10 cellular contexts compared by ENCODE assay signal in genomic region chr5:115243412-115243811, GRCh38. TPM values are rescaled to one million over a fixed set of nuclear protein-coding genes. Genes with fewer than 3 reads are reported as not detected.
DNase-seq lines count a peak whose midpoint lies in the region; ATAC-seq and TF ChIP-seq lines count a peak whose summit lies in the region.
"Had no signal": no experiment of that assay in that cellular context is flagged by ENCODE, and none has a peak within 500 bp of the region (broad histone marks: within the 10 kb centered on the region; RNA-seq: fewer than 3 reads in every experiment).

No MANE protein-coding gene starts in this region.

- H3K4me1 ChIP-seq in breast epithelium: no peaks in the 10 kb centered on the region
- peaks cover 25% of the 10 kb centered on the region for H3K4me1 ChIP-seq in body of pancreas
- H3K4me1 ChIP-seq in mesendoderm (ENCODE audit: control insufficient read depth, low read depth, low read length): no peaks in the 10 kb centered on the region

- CTCF ChIA-PET in MCF 10A (lab: Yijun Ruan, JAX): interaction anchor here (0.5 to 6.7 kb wide), 5 partner anchors 142 to 427 kb away, joined by 4 to 50 read pairs (median 4); no protein-coding TSS in a partner anchor

- no peak overlapping the region for H4K5ac ChIP-seq in mesendoderm (ENCODE audit: low read length)

- H2BK120ac ChIP-seq in mesendoderm (ENCODE audit: low read depth, low read length): no peak overlapping the region

- H2AK5ac ChIP-seq in mesendoderm (ENCODE audit: low read length): no peak overlapping the region

- BruUV-seq in MCF 10A (replicated peaks; lab: Mats Ljungman, UMichigan): no TSS peak

- intact Hi-C loops in MCF 10A (cut with micrococcal nuclease): no loop called here
- intact Hi-C loops in breast epithelium (cut with DNase I; ENCODE audit: low total_unique reads): no loop called here
- intact Hi-C loops in body of pancreas (cut with DNase I): loop anchor here (10.0 kb wide), 1 partner anchor 149 kb away; no protein-coding TSS in a partner anchor

- no peak overlapping the region for H3K4me3 Mint-ChIP-seq in MCF 10A (ENCODE audit: unreplicated experiment)
- H3K4me3 Mint-ChIP-seq in type B pancreatic cell: no peak overlapping the region

- H3K9me3 Mint-ChIP-seq in MCF 10A (ENCODE audit: unreplicated experiment): no peaks in the 10 kb centered on the region
- no peaks in the 10 kb centered on the region for H3K9me3 Mint-ChIP-seq in type B pancreatic cell

- peak; percentile 51 for ATAC-seq in HG03097 (IDR thresholded peaks at IDR 0.05; ENCODE audit: low FRiP score, unreplicated experiment)
- ATAC-seq in body of pancreas: peak; percentile 45

- no peak overlapping the region for H4K8ac ChIP-seq in mesendoderm (ENCODE audit: low read depth, low read length)

- H2BK5ac ChIP-seq in mesendoderm (ENCODE audit: low read length): no peak overlapping the region

- H3K23ac ChIP-seq in mesendoderm (ENCODE audit: low read length): no peak overlapping the region

- no peak overlapping the region for H3K18ac ChIP-seq in mesendoderm (ENCODE audit: low read length)

- no peak overlapping the region for H2BK15ac ChIP-seq in mesendoderm (replicated peaks; ENCODE audit: low read depth)

- H3K4me3 ChIP-seq in breast epithelium (no peak overlapping the region), body of pancreas (no peak overlapping the region), mesendoderm (ENCODE audit: low read length) (no peak overlapping the region)

- no peak overlapping the region for H3K9ac ChIP-seq in mesendoderm (ENCODE audit: low read length)
- H3K9ac ChIP-seq: KMS-11 had no signal

- no peaks in the 10 kb centered on the region for H3K36me3 ChIP-seq in breast epithelium
- H3K36me3 ChIP-seq in body of pancreas (replicated peaks in 1 of 2; ENCODE audit: insufficient read depth in 1 of 2, low read depth in 2 of 2): peaks cover 0 to 4% of the 10 kb centered on the region in 2 donors
- H3K36me3 ChIP-seq in mesendoderm (ENCODE audit: control insufficient read depth, insufficient read depth, low read length): no peaks in the 10 kb centered on the region

- H3K36me3 Mint-ChIP-seq in MCF 10A (ENCODE audit: insufficient read depth, unreplicated experiment): peaks cover 19% of the 10 kb centered on the region
- H3K36me3 Mint-ChIP-seq in type B pancreatic cell: peaks cover 11% of the 10 kb centered on the region

- H3K27me3 ChIP-seq in breast epithelium (no peaks in the 10 kb centered on the region), body of pancreas (no peaks in the 10 kb centered on the region), mesendoderm (ENCODE audit: insufficient read depth, low read length, poor library complexity) (no peaks in the 10 kb centered on the region)

- POLR2A ChIA-PET in MCF 10A (lab: Yijun Ruan, JAX): no interaction called here

- H3K27me3 Mint-ChIP-seq in MCF 10A (ENCODE audit: insufficient read depth, unreplicated experiment) (no peaks in the 10 kb centered on the region), type B pancreatic cell (no peaks in the 10 kb centered on the region)

- H3K9me3 ChIP-seq in breast epithelium (no peaks in the 10 kb centered on the region), body of pancreas (no peaks in the 10 kb centered on the region)

- no peaks in the 10 kb centered on the region for H3K79me2 ChIP-seq in mesendoderm (ENCODE audit: control insufficient read depth, insufficient read depth, low read length)

- H3K79me1 ChIP-seq in mesendoderm (ENCODE audit: low read length): peaks cover 2% of the 10 kb centered on the region

- H3K4me1 Mint-ChIP-seq in MCF 10A (ENCODE audit: insufficient read depth, unreplicated experiment) (peaks cover 11% of the 10 kb centered on the region), type B pancreatic cell (ENCODE audit: unreplicated experiment) (no peaks in the 10 kb centered on the region)

- H3K27ac Mint-ChIP-seq in MCF 10A (ENCODE audit: low read depth, unreplicated experiment) (peak overlapping the region; percentile 2), type B pancreatic cell (no peak overlapping the region)

- DNase-seq in MCF 10A (ENCODE audit: unreplicated experiment) (peak; percentile 51), breast epithelium (ENCODE audit: low spot score in 2 of 2) (no peak), body of pancreas (no peak), retina (no peak), mesendoderm (no peak), type B pancreatic cell (ENCODE audit: extremely low spot score, unreplicated experiment) (no peak), NCI-H510A treated with DMSO at 0.1 percent for 48 hours (lab: John Stamatoyannopoulos, UW) (no peak)
- DNase-seq: kidney had no signal

- H3K56ac ChIP-seq in mesendoderm (ENCODE audit: low read length): no peak overlapping the region

- no peak overlapping the region for H3K4ac ChIP-seq in mesendoderm (ENCODE audit: low read depth, low read length)

- TF ChIP-seq CTCF in MCF 10A (IDR thresholded peaks at IDR 0.05; ENCODE audit: unreplicated experiment) (no peak), breast epithelium (IDR thresholded peaks at IDR 0.05) (no peak), body of pancreas (IDR thresholded peaks at IDR 0.05) (no peak), type B pancreatic cell (conservative IDR thresholded peaks at IDR 0.05) (no peak)

- H3K4me2 ChIP-seq in mesendoderm (ENCODE audit: low read length): no peak overlapping the region
- H3K4me2 ChIP-seq: KMS-11 had no signal

- no peak for TF ChIP-seq POLR2A in breast epithelium (IDR thresholded peaks at IDR 0.05)
- TF ChIP-seq POLR2A in body of pancreas (IDR thresholded peaks at IDR 0.05): no peak

- no peak overlapping the region for H3K27ac ChIP-seq in breast epithelium
- no peak overlapping the region for H3K27ac ChIP-seq in body of pancreas
- no peak overlapping the region for H3K27ac ChIP-seq in mesendoderm (ENCODE audit: low read depth, low read length)
- H3K27ac ChIP-seq: KMS-11 had no signal

RNA-seq across cellular contexts. Expression of gene PGGT1B, which starts 19.3 kb away (rescaled TPM):
- total RNA-seq in MCF 10A (2022): 43.9 and 48.5 TPM in 2 replicates
- 10 to 100 TPM; 12.6 to 15.7 (median 15.7) TPM for total RNA-seq in breast epithelium
- 10 to 100 TPM in 1 of 2 donors, 1 to 10 TPM in 1; 5.6 to 10.9 TPM for total RNA-seq in body of pancreas
- 13.4 TPM for polyA plus RNA-seq in mesendoderm (2013, experiment 1 of 2)
- polyA plus RNA-seq in mesendoderm (2013, experiment 2 of 2): 13.1 TPM
- total RNA-seq in type B pancreatic cell (ENCODE audit: low replicate concordance): 43.0 and 50.4 TPM in 2 replicates

RNA-seq across cellular contexts. Expression of gene CCDC112, which starts 53.0 kb away (rescaled TPM):
- 10.3 and 10.7 TPM in 2 replicates for total RNA-seq in MCF 10A (2022)
- total RNA-seq in breast epithelium: 10 to 100 TPM in 1 of 3 donors, 1 to 10 TPM in 2; 7.9 to 11.1 (median 8.6) TPM
- total RNA-seq in body of pancreas: 10 to 100 TPM; 10.1 to 20.1 TPM
- polyA plus RNA-seq in mesendoderm (2013, experiment 1 of 2): 36.5 TPM
- 38.3 TPM for polyA plus RNA-seq in mesendoderm (2013, experiment 2 of 2)
- 5.3 and 7.2 TPM in 2 replicates for total RNA-seq in type B pancreatic cell (ENCODE audit: low replicate concordance)
